In genomic region chr5:112933105-112933504, GRCh38 we compare ENCODE assay signal across 3 cellular contexts.
TF ChIP-seq lines count a peak whose summit lies in the region.

No MANE protein-coding gene starts in this region.

TF ChIP-seq in SK-N-SH, 30 proteins besides CTCF, POLR2A, EP300 and RAD21:
- no peak for TF ChIP-seq RCOR1 (IDR thresholded peaks at IDR 0.05; ENCODE audit: low read length)
- no peak for TF ChIP-seq RXRA (IDR thresholded peaks at IDR 0.05; ENCODE audit: borderline replicate concordance, low read depth)
- no peak for TF ChIP-seq FOXJ3 (CRISPR knock-in tag; IDR thresholded peaks at IDR 0.05)
- TF ChIP-seq MEF2A (IDR thresholded peaks at IDR 0.05; ENCODE audit: borderline replicate concordance, low read depth) = no peak

TF ChIP-seq in SK-N-SH treated with all-trans-retinoic acid at 6 μM for 48 hours, 23 proteins besides CTCF, POLR2A, EP300 and RAD21:
- TF ChIP-seq CSDC2 (CRISPR knock-in tag; IDR thresholded peaks at IDR 0.05) (no peak), ZFP30 (CRISPR knock-in tag; IDR thresholded peaks at IDR 0.05) (no peak), TCF4 (CRISPR knock-in tag; IDR thresholded peaks at IDR 0.05; ENCODE audit: borderline replicate concordance) (no peak), ISL1 (CRISPR knock-in tag; IDR thresholded peaks at IDR 0.05) (no peak), ZNF8 (CRISPR knock-in tag; IDR thresholded peaks at IDR 0.05) (no peak), TOX (CRISPR knock-in tag; IDR thresholded peaks at IDR 0.05; ENCODE audit: borderline replicate concordance) (no peak), PPARA (CRISPR knock-in tag; IDR thresholded peaks at IDR 0.05; ENCODE audit: borderline replicate concordance) (no peak), CSRNP3 (CRISPR knock-in tag; IDR thresholded peaks at IDR 0.05) (no peak), ESRRG (CRISPR knock-in tag; IDR thresholded peaks at IDR 0.05) (no peak), RARB (CRISPR knock-in tag; IDR thresholded peaks at IDR 0.05) (no peak), GLIS3 (CRISPR knock-in tag; IDR thresholded peaks at IDR 0.05) (no peak), ZNF565 (CRISPR knock-in tag; conservative IDR thresholded peaks at IDR 0.05; ENCODE audit: low read depth) (no peak), PATZ1 (CRISPR knock-in tag; IDR thresholded peaks at IDR 0.05; ENCODE audit: borderline replicate concordance) (no peak), ZNF70 (CRISPR knock-in tag; IDR thresholded peaks at IDR 0.05) (no peak), POU6F1 (CRISPR knock-in tag; IDR thresholded peaks at IDR 0.05; ENCODE audit: borderline replicate concordance, low read depth) (no peak), CREB5 (CRISPR knock-in tag; IDR thresholded peaks at IDR 0.05; ENCODE audit: low read depth) (no peak), TSHZ2 (CRISPR knock-in tag; IDR thresholded peaks at IDR 0.05) (no peak), BACH2 (CRISPR knock-in tag; IDR thresholded peaks at IDR 0.05; ENCODE audit: borderline replicate concordance) (no peak), OSR1 (CRISPR knock-in tag; IDR thresholded peaks at IDR 0.05) (no peak), ZFP3 (CRISPR knock-in tag; IDR thresholded peaks at IDR 0.05) (no peak)

TF ChIP-seq in K562, 482 proteins besides CTCF, POLR2A, EP300 and RAD21:
- TF ChIP-seq ZNF24 (IDR thresholded peaks at IDR 0.05) = peak; percentile 86
- TF ChIP-seq HIVEP1 (CRISPR knock-in tag; IDR thresholded peaks at IDR 0.05) = no peak
